23 cellular contexts compared by ENCODE assay signal in genomic region chr5:60822285-60822556, GRCh38. TPM values are rescaled to one million over a fixed set of nuclear protein-coding genes. Genes with fewer than 3 reads are reported as not detected.
DNase-seq lines count a peak whose midpoint lies in the region; ATAC-seq and TF ChIP-seq lines count a peak whose summit lies in the region.
"Had no signal": no experiment of that assay in that cellular context is flagged by ENCODE, and none has a peak within 500 bp of the region (broad histone marks: within the 10 kb centered on the region; RNA-seq: fewer than 3 reads in every experiment).

No MANE protein-coding gene starts in this region.

- H3K4me3 ChIP-seq in right lobe of liver, result no peak overlapping the region
- H3K4me3 ChIP-seq in uterus, result no peak overlapping the region
- H3K4me3 ChIP-seq: GM23338, prostate gland had no signal

- H3K27me3 Mint-ChIP-seq in activated CD4-positive, alpha-beta T cell treated with anti-CD3 and anti-CD28 coated beads, Interleukin-2, amount 10 ng/mL, durations not matched to agents 24 days and 14 days, result no peaks in the 10 kb centered on the region

- no peak overlapping the region for H3K27ac ChIP-seq in right lobe of liver
- H3K27ac ChIP-seq in uterus, result no peak overlapping the region
- H3K27ac ChIP-seq: 22Rv1, prostate gland had no signal

- TF ChIP-seq POLR2A in right lobe of liver (IDR thresholded peaks at IDR 0.05) (no peak), uterus (IDR thresholded peaks at IDR 0.05) (no peak)

- H3K36me3 ChIP-seq in right lobe of liver (no peaks in the 10 kb centered on the region), uterus (no peaks in the 10 kb centered on the region)
- H3K36me3 ChIP-seq: prostate gland had no signal

- no peak for TF ChIP-seq CTCF in right lobe of liver (IDR thresholded peaks at IDR 0.05)
- TF ChIP-seq CTCF in uterus (IDR thresholded peaks at IDR 0.05), result no peak

- no peak overlapping the region for H3K27ac Mint-ChIP-seq in activated CD4-positive, alpha-beta T cell treated with anti-CD3 and anti-CD28 coated beads, Interleukin-2, amount 10 ng/mL, durations not matched to agents 24 days and 14 days
- H3K27ac Mint-ChIP-seq: GM23338, nephron had no signal

- no peaks in the 10 kb centered on the region for H3K27me3 ChIP-seq in right lobe of liver
- no peaks in the 10 kb centered on the region for H3K27me3 ChIP-seq in uterus

- intact Hi-C loops in activated CD4-positive, alpha-beta T cell treated with anti-CD3 and anti-CD28 coated beads, Interleukin-2, amount 10 ng/mL, durations not matched to agents 24 days and 14 days (cut with micrococcal nuclease), result loop anchor here (10.0 kb wide), 1 partner anchor 583 kb away; no protein-coding TSS in a partner anchor
- intact Hi-C loops in right lobe of liver (cut with DNase I) (no loop called here), uterus (cut with DNase I; ENCODE audit: low total_unique reads) (no loop called here)

- no peaks in the 10 kb centered on the region for H3K9me3 Mint-ChIP-seq in activated CD4-positive, alpha-beta T cell treated with anti-CD3 and anti-CD28 coated beads, Interleukin-2, amount 10 ng/mL, durations not matched to agents 24 days and 14 days
- H3K9me3 Mint-ChIP-seq: GM23338, nephron had no signal

- H3K4me3 Mint-ChIP-seq in activated CD4-positive, alpha-beta T cell treated with anti-CD3 and anti-CD28 coated beads, Interleukin-2, amount 10 ng/mL, durations not matched to agents 24 days and 14 days, result no peak overlapping the region
- H3K4me3 Mint-ChIP-seq: GM23338, nephron had no signal

- ATAC-seq in HG02759 (IDR thresholded peaks at IDR 0.05; ENCODE audit: unreplicated experiment), result peak; percentile 45
- ATAC-seq in HG03354 (IDR thresholded peaks at IDR 0.05; ENCODE audit: poor library complexity, severe bottlenecking, unreplicated experiment), result peak; percentile 44
- ATAC-seq in right lobe of liver, result no peak
- ATAC-seq: GM23338, HepG2, SK-N-SH treated with all-trans-retinoic acid at 6 μM for 48 hours had no signal

- H3K36me3 Mint-ChIP-seq in activated CD4-positive, alpha-beta T cell treated with anti-CD3 and anti-CD28 coated beads, Interleukin-2, amount 10 ng/mL, durations not matched to agents 24 days and 14 days (ENCODE audit: low read depth), result no peaks in the 10 kb centered on the region

- H3K4me1 ChIP-seq in right lobe of liver, result no peaks in the 10 kb centered on the region
- H3K4me1 ChIP-seq in uterus, result no peaks in the 10 kb centered on the region
- H3K4me1 ChIP-seq: prostate gland had no signal

- peaks cover 5% of the 10 kb centered on the region for H3K4me1 Mint-ChIP-seq in activated CD4-positive, alpha-beta T cell treated with anti-CD3 and anti-CD28 coated beads, Interleukin-2, amount 10 ng/mL, durations not matched to agents 24 days and 14 days
- H3K4me1 Mint-ChIP-seq: GM23338, nephron had no signal

- 93% methylated on average over 1 of the region's 2 CpGs for WGBS in right lobe of liver (ENCODE audit: insufficient coverage, low coverage, low lambda C conversion rate, missing lambda C conversion rate)

- H3K9me3 ChIP-seq in right lobe of liver, result no peaks in the 10 kb centered on the region
- H3K9me3 ChIP-seq in uterus, result no peaks in the 10 kb centered on the region
- H3K9me3 ChIP-seq: prostate gland had no signal

- DNase-seq in activated CD4-positive, alpha-beta T cell treated with anti-CD3 and anti-CD28 coated beads, Interleukin-2, amount 10 ng/mL, durations not matched to agents 24 days and 14 days, result peak; percentile 23
- DNase-seq in activated CD4-positive, alpha-beta T cell treated with anti-CD3 and anti-CD28 coated beads, Interleukin-2, amount 50 U/mL, for 1 hour, result no peak
- no peak for DNase-seq in right lobe of liver
- DNase-seq in DMS53 (lab: John Stamatoyannopoulos, UW), result no peak
- no peak for DNase-seq in uterus
- DNase-seq in amygdala (lab: John Stamatoyannopoulos, UW), result no peak
- DNase-seq: activated CD4-positive, CD25-positive, alpha-beta regulatory T cell treated with anti-CD3 and anti-CD28 coated beads, Interleukin-2, amount 50 U/mL, for 72 hours; caudate nucleus; erythroblast; NCI-H1417 treated with DMSO at 0.1 percent for 48 hours; NCI-H2227 treated with DMSO at 0.1 percent for 48 hours; small intestine; stimulated activated CD4-positive, alpha-beta T cell treated with anti-CD3 and anti-CD28 coated beads, Interleukin-4, amount 100 ng/mL, for 1 hour; T1000 had no signal

RNA-seq across cellular contexts. Expression of gene ELOVL7, which starts 21.8 kb away (rescaled TPM):
- 0.56 and 1.1 TPM in 2 replicates for total RNA-seq in activated CD4-positive, alpha-beta T cell treated with anti-CD3 and anti-CD28 coated beads, Interleukin-2, amount 10 ng/mL, durations not matched to agents 24 days and 14 days
- total RNA-seq in right lobe of liver, result 1 to 10 TPM in 1 of 6 experiments, under 1 TPM in 5; 0.19 to 1.2 (median 0.63) TPM
- total RNA-seq in uterus, result 1 to 10 TPM; 1.3 to 8.2 (median 2.9) TPM
- total RNA-seq: RPMI7951 had no signal

Comparison
In these comparisons a context has a peak if more than half of its experiments do, and no peak if none do; other contexts are left out.
1. ATAC-seq: peak in HG02759 (single experiment) and HG03354 (single experiment); none in right lobe of liver (0 of 4).